ENCODE assay signal across 1 cellular context in the genomic region with DNA sequence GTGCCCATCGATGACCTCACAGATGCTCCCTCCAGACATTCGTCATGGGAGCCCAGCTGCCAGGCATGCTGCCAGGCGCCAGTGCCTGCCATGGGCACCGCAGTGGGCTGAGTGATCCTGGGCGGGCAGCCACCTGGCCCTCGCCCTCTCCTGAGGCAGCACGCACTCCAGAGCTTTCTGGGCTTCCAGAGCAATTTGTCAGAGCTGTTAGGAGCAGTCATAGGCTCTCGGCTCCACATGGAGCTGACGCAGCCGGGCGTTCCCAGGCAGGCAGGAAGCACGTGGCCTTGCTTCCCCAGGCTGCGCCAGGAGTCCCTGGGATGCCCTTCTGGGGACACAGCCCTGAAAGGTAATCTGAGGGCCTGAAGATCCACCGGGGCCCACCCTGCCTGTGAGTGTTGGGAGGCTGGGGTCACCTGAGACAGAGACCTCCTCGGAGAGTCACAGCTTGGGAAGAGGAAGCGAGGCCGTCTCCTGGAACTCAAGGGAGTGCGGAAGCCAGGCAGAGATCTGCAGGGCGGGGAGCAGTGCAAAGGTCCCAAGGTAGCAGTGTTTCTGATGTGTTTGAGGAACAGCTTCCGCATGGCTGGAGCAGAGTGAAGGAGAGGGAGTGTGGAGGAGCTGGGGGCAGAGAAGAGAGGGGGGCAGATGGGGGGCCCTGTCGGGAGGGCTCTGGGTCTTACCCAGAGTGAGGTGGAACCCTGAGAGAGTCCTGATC.
TF ChIP-seq lines count a peak whose summit lies in the region.

No MANE protein-coding gene starts in this region.

TF ChIP-seq in H1, 55 proteins besides CTCF, POLR2A, EP300 and RAD21:
- TF ChIP-seq HDAC2 (IDR thresholded peaks at IDR 0.05; ENCODE audit: borderline replicate concordance in 1 of 2, low read depth in 2 of 2, low read length in 2 of 2), result no peak
- no peak for TF ChIP-seq CBX5 (IDR thresholded peaks at IDR 0.05; ENCODE audit: low read depth, low read length)
- TF ChIP-seq GTF2F1 (IDR thresholded peaks at IDR 0.05; ENCODE audit: borderline replicate concordance, low read depth, low read length), result no peak
- TF ChIP-seq RNF2 (IDR thresholded peaks at IDR 0.05; ENCODE audit: borderline replicate concordance, low read depth, low read length, missing control alignments, poor library complexity, severe bottlenecking), result no peak
- no peak for TF ChIP-seq MAFK (IDR thresholded peaks at IDR 0.05; ENCODE audit: low read depth, low read length)
- no peak for TF ChIP-seq SIX5 (IDR thresholded peaks at IDR 0.05; ENCODE audit: low read depth, low read length)
TF ChIP-seq in H1: peak in this region for 0.
